Comparison of ENCODE assay signal across 20 cellular contexts in genomic region chr22:24188705-24189248, GRCh38. TPM values are rescaled to one million over a fixed set of nuclear protein-coding genes. Genes with fewer than 3 reads are reported as not detected.
DNase-seq lines count a peak whose midpoint lies in the region; ATAC-seq and TF ChIP-seq lines count a peak whose summit lies in the region.
"Had no signal": no experiment of that assay in that cellular context is flagged by ENCODE, and none has a peak within 500 bp of the region (broad histone marks: within the 10 kb centered on the region; RNA-seq: fewer than 3 reads in every experiment).

No MANE protein-coding gene starts in this region.

- POLR2A ChIA-PET in PC-3 (lab: Charles Lee; ENCODE audit: unreplicated experiment) = no interaction called here
- POLR2A ChIA-PET in activated CD4-positive, alpha-beta T cell treated with anti-CD3 and anti-CD28 coated beads for 36 hours (lab: Charles Lee) = no interaction called here

- H4K91ac ChIP-seq in trophoblast cell (ENCODE audit: low read depth, low read length) = no peak overlapping the region

- 76% methylated on average over 16 of the region's 17 CpGs for WGBS in mammary epithelial cell (ENCODE audit: low coverage, missing lambda C conversion rate)
- no CpG with 5 or more reads among the region's 17 CpGs for WGBS in trophoblast cell (ENCODE audit: extremely low coverage, insufficient coverage, insufficient read length)

- intact Hi-C loops in PC-3 (cut with micrococcal nuclease) (loop anchor here (2.0 kb wide), 1 partner anchor 58 kb away; no protein-coding TSS in a partner anchor), mammary epithelial cell (cut with micrococcal nuclease) (loop anchor here (1.0 to 10.0 kb wide), 4 partner anchors 43 to 334 kb away; partner anchors contain the start of gene MIF)
- intact Hi-C loops in activated CD4-positive, alpha-beta T cell treated with anti-CD3 and anti-CD28 coated beads for 36 hours (cut with DNase I, micrococcal nuclease) = loop anchor here (1.0 to 10.0 kb wide), 4 partner anchors 59 to 339 kb away; partner anchors contain the start of gene ADORA2A (in 1 of the 2)

- H3K9me3 ChIP-seq in PC-3 (ENCODE audit: low read length) (no peaks in the 10 kb centered on the region), mammary epithelial cell (replicated peaks; ENCODE audit: insufficient read depth, low read length) (no peaks in the 10 kb centered on the region), trophoblast cell (ENCODE audit: insufficient read depth, low read depth, low read length) (peaks cover 1% of the 10 kb centered on the region)
- H3K9me3 ChIP-seq: colonic mucosa, esophagus muscularis mucosa, gastroesophageal sphincter had no signal

- no peak overlapping the region for H4K8ac ChIP-seq in trophoblast cell (ENCODE audit: low read depth, low read length)

- H4K20me1 ChIP-seq in PC-3 (ENCODE audit: low read length) (no peaks in the 10 kb centered on the region), mammary epithelial cell (ENCODE audit: insufficient read depth, low read length) (no peaks in the 10 kb centered on the region)

- no peak overlapping the region for H3K9ac ChIP-seq in PC-3 (ENCODE audit: low read length)
- H3K9ac ChIP-seq in mammary epithelial cell (ENCODE audit: insufficient read depth, low read length) = no peak overlapping the region
- H3K9ac ChIP-seq in trophoblast cell (ENCODE audit: low read length) = no peak overlapping the region

- no peaks in the 10 kb centered on the region for H3K36me3 ChIP-seq in PC-3 (ENCODE audit: low read depth, low read length)
- H3K36me3 ChIP-seq in mammary epithelial cell (ENCODE audit: insufficient read depth, low read length) = no peaks in the 10 kb centered on the region
- peaks cover 2 to 6% of the 10 kb centered on the region in 2 experiments for H3K36me3 ChIP-seq in trophoblast cell (ENCODE audit: control insufficient read depth in 1 of 2, insufficient read depth in 2 of 2, low read length in 2 of 2)
- H3K36me3 ChIP-seq: colonic mucosa had no signal

- no peak overlapping the region for H4K12ac ChIP-seq in trophoblast cell (ENCODE audit: low read depth, low read length)

- H3K4me3 ChIP-seq in PC-3 (ENCODE audit: low read length) (no peak overlapping the region), mammary epithelial cell (replicated peaks in 1 of 3; ENCODE audit: insufficient read depth in 1 of 3, low read depth in 2 of 3, low read length in 3 of 3) (no peak overlapping the region), trophoblast cell (ENCODE audit: low read depth, low read length) (no peak overlapping the region)
- H3K4me3 ChIP-seq: colonic mucosa, esophagus muscularis mucosa, gastroesophageal sphincter had no signal

- no peak; the same call in 1 of the 2 replicates for ATAC-seq in PC-3
- no peak for ATAC-seq in HG02840 (IDR thresholded peaks at IDR 0.05; ENCODE audit: low FRiP score, unreplicated experiment)
- no peak for ATAC-seq in HG03280 (IDR thresholded peaks at IDR 0.05; ENCODE audit: unreplicated experiment)
- ATAC-seq in activated CD4-positive, alpha-beta T cell treated with anti-CD3 and anti-CD28 coated beads for 36 hours = no peak

- H3K4me1 ChIP-seq in PC-3 (ENCODE audit: insufficient read depth, low read length) = peaks cover 9% of the 10 kb centered on the region
- H3K4me1 ChIP-seq in mammary epithelial cell (ENCODE audit: insufficient read depth, low read length) = peaks cover 28% of the 10 kb centered on the region
- peaks cover 16 to 20% of the 10 kb centered on the region in 2 experiments for H3K4me1 ChIP-seq in trophoblast cell (ENCODE audit: control insufficient read depth in 1 of 2, insufficient read depth in 2 of 2, low read length in 2 of 2)
- H3K4me1 ChIP-seq: colonic mucosa had no signal

- peak overlapping the region; percentile 33 for H2BK12ac ChIP-seq in trophoblast cell (ENCODE audit: low read length)

- no peak overlapping the region for H3K27ac Mint-ChIP-seq in activated CD4-positive, alpha-beta T cell treated with anti-CD3 and anti-CD28 coated beads for 36 hours
- H3K27ac Mint-ChIP-seq: activated T-cell treated with anti-CD3 and anti-CD28 coated beads, Interleukin-2, amount 50 U/mL, for 24 hours; endodermal cell had no signal

- H3K27ac ChIP-seq in PC-3 (ENCODE audit: low read length) = no peak overlapping the region
- H3K27ac ChIP-seq in mammary epithelial cell (ENCODE audit: insufficient read depth, low read depth, low read length) = no peak overlapping the region
- H3K27ac ChIP-seq in trophoblast cell (ENCODE audit: low read depth, low read length) = no peak overlapping the region
- H3K27ac ChIP-seq: colonic mucosa, esophagus muscularis mucosa, gastroesophageal sphincter had no signal

- 0 out of 2 replicates have a peak overlapping the region, but pooled peaks have one; percentile 60 for H3K4me2 ChIP-seq in PC-3 (ENCODE audit: low read length)
- peak overlapping the region; percentile 69 for H3K4me2 ChIP-seq in mammary epithelial cell (ENCODE audit: insufficient read depth, low read depth, low read length)
- no peak overlapping the region for H3K4me2 ChIP-seq in trophoblast cell (ENCODE audit: low read length)

- no peak overlapping the region for H2BK5ac ChIP-seq in trophoblast cell (ENCODE audit: low read depth, low read length, poor library complexity)

- H2AFZ ChIP-seq in PC-3 (ENCODE audit: low read length) (0 out of 2 replicates have a peak overlapping the region, but pooled peaks have one; percentile 81), mammary epithelial cell (ENCODE audit: low read depth, low read length) (peak overlapping the region; percentile 88), trophoblast cell (ENCODE audit: insufficient read depth, low read length, poor library complexity) (no peak overlapping the region)

- CTCF ChIA-PET in PC-3 (lab: Charles Lee) (interaction anchor here (0.6 kb wide), 2 partner anchors 59 to 336 kb away, joined by 6 to 10 read pairs; no protein-coding TSS in a partner anchor), mammary epithelial cell (lab: Charles Lee; ENCODE audit: low non-redundant PET) (interaction anchor here (0.6 to 1.5 kb wide), 4 partner anchors 42 to 198 kb away, joined by 3 to 17 read pairs (median 7); no protein-coding TSS in a partner anchor)
- CTCF ChIA-PET in activated CD4-positive, alpha-beta T cell treated with anti-CD3 and anti-CD28 coated beads for 36 hours (lab: Charles Lee) = interaction anchor here (0.7 kb wide), 2 partner anchors 41 to 337 kb away, joined by 3 to 4 read pairs; no protein-coding TSS in a partner anchor

- no peak overlapping the region for H3K4ac ChIP-seq in trophoblast cell (ENCODE audit: low read depth, low read length)

- H3K79me2 ChIP-seq in PC-3 (ENCODE audit: low read length) (no peaks in the 10 kb centered on the region), mammary epithelial cell (ENCODE audit: insufficient read depth, low read length) (no peaks in the 10 kb centered on the region), trophoblast cell (ENCODE audit: control insufficient read depth, insufficient read depth, low read length, poor library complexity) (no peaks in the 10 kb centered on the region)

- H2AK5ac ChIP-seq in trophoblast cell (ENCODE audit: low read length) = peak overlapping the region; percentile 55

- no peaks in the 10 kb centered on the region for H3K9me2 ChIP-seq in PC-3 (replicated peaks; ENCODE audit: low read length)

- H3K36me3 Mint-ChIP-seq in activated CD4-positive, alpha-beta T cell treated with anti-CD3 and anti-CD28 coated beads for 36 hours (ENCODE audit: low read depth) = no peaks in the 10 kb centered on the region

- no peaks in the 10 kb centered on the region for H3K27me3 ChIP-seq in PC-3 (ENCODE audit: low read length)
- H3K27me3 ChIP-seq in mammary epithelial cell (ENCODE audit: insufficient read depth, low read length) = no peaks in the 10 kb centered on the region
- H3K27me3 ChIP-seq in trophoblast cell (ENCODE audit: insufficient read depth, low read length) = no peaks in the 10 kb centered on the region
- H3K27me3 ChIP-seq: colonic mucosa, esophagus muscularis mucosa, gastroesophageal sphincter had no signal

- dilution Hi-C loops in mammary epithelial cell (cut with HindIII; ENCODE audit: low sequenced_read_pairs) = no loop called here

- peaks cover 18% of the 10 kb centered on the region for H3K79me1 ChIP-seq in trophoblast cell (ENCODE audit: low read length)

- no peak overlapping the region for H2BK120ac ChIP-seq in trophoblast cell (ENCODE audit: insufficient read depth, low read length, poor library complexity)

- H3F3A ChIP-seq in PC-3 (ENCODE audit: low read length, unreplicated experiment) = no peaks in the 10 kb centered on the region

- H3K18ac ChIP-seq in trophoblast cell (ENCODE audit: low read length) = no peak overlapping the region

- BruUV-seq in PC-3 (replicated peaks; lab: Mats Ljungman, UMichigan) (no TSS peak), mammary epithelial cell (replicated peaks; lab: Mats Ljungman, UMichigan) (no TSS peak)

- H3K4me3 Mint-ChIP-seq in activated CD4-positive, alpha-beta T cell treated with anti-CD3 and anti-CD28 coated beads for 36 hours = no peak overlapping the region
- H3K4me3 Mint-ChIP-seq: activated T-cell treated with anti-CD3 and anti-CD28 coated beads, Interleukin-2, amount 50 U/mL, for 24 hours; endodermal cell had no signal

- no peaks in the 10 kb centered on the region for H3K27me3 Mint-ChIP-seq in activated CD4-positive, alpha-beta T cell treated with anti-CD3 and anti-CD28 coated beads for 36 hours
- H3K27me3 Mint-ChIP-seq: activated T-cell treated with anti-CD3 and anti-CD28 coated beads, Interleukin-2, amount 50 U/mL, for 24 hours had no signal

- H3K9me3 Mint-ChIP-seq in activated CD4-positive, alpha-beta T cell treated with anti-CD3 and anti-CD28 coated beads for 36 hours (ENCODE audit: low read depth) = no peaks in the 10 kb centered on the region
- H3K9me3 Mint-ChIP-seq: activated T-cell treated with anti-CD3 and anti-CD28 coated beads, Interleukin-2, amount 50 U/mL, for 24 hours; endodermal cell had no signal

- H3K14ac ChIP-seq in trophoblast cell (ENCODE audit: low read length) = no peak overlapping the region

- in situ Hi-C loops in mammary epithelial cell (cut with MboI; ENCODE audit: low sequenced_read_pairs in 2 of 2) = no loop called here

- no peak for TF ChIP-seq CTCF in PC-3 (conservative IDR thresholded peaks at IDR 0.05; ENCODE audit: low read depth, low read length)
- no peak for TF ChIP-seq CTCF in mammary epithelial cell (conservative IDR thresholded peaks at IDR 0.05 in 1 of 2, IDR thresholded peaks at IDR 0.05 in 1 of 2; ENCODE audit: extremely low read depth in 1 of 2, insufficient read depth in 1 of 2, low read depth in 1 of 2, low read length in 2 of 2)

- DNase-seq in 8988T (peak; percentile 20), PC-3 (no peak), mammary epithelial cell (peak; percentile 14), trophoblast cell (no peak), NCI-H187 treated with DMSO at 0.1 percent for 48 hours (lab: John Stamatoyannopoulos, UW) (no peak)
- no peak for DNase-seq in activated CD4-positive, alpha-beta T cell treated with anti-CD3 and anti-CD28 coated beads for 36 hours
- DNase-seq: ACHN; activated T-cell treated with anti-CD3 and anti-CD28 coated beads, Interleukin-2, amount 50 U/mL, for 24 hours; amniotic stem cell; DMS79; NCI-H748 treated with DMSO at 0.1 percent for 48 hours; stimulated activated naive CD8-positive, alpha-beta T cell treated with anti-CD3 and anti-CD28 coated beads, Interleukin-15, Interleukin-2, amounts not matched to agents 100 U/mL and 50 U/mL, for 24 hours had no signal

- H3K4me1 Mint-ChIP-seq in activated CD4-positive, alpha-beta T cell treated with anti-CD3 and anti-CD28 coated beads for 36 hours = no peaks in the 10 kb centered on the region
- H3K4me1 Mint-ChIP-seq: endodermal cell had no signal

- no peak overlapping the region for H3K23ac ChIP-seq in trophoblast cell (ENCODE audit: low read length)

RNA-seq across cellular contexts. Expression of gene SUSD2, which starts 7.5 kb away (rescaled TPM):
- total RNA-seq in PC-3 (2014; rRNA removed) (1.3 and 1.6 TPM in 2 replicates), mammary epithelial cell (1 to 10 TPM; 1.0 to 2.8 TPM)
- polyA plus RNA-seq in mammary epithelial cell = 0.22 TPM
- 0.10 TPM for polyA minus RNA-seq in mammary epithelial cell
- 36.0 and 40.8 TPM in 2 replicates for polyA plus RNA-seq in trophoblast cell (2013)
- under 1 TPM; 0.65 to 0.80 TPM for total RNA-seq in activated CD4-positive, alpha-beta T cell treated with anti-CD3 and anti-CD28 coated beads for 36 hours

RNA-seq across cellular contexts. Expression of gene GGT5, which starts 56.1 kb away (rescaled TPM):
- total RNA-seq in PC-3 (2014; rRNA removed) = 0.04 and 0.12 TPM in 2 replicates
- total RNA-seq in mammary epithelial cell = under 1 TPM in 1 of 2 donors, not detected in 1; under 0.01 TPM
- 0.05 TPM for polyA plus RNA-seq in mammary epithelial cell
- polyA minus RNA-seq in mammary epithelial cell = not detected
- 8.2 and 9.1 TPM in 2 replicates for polyA plus RNA-seq in trophoblast cell (2013)
- total RNA-seq in activated CD4-positive, alpha-beta T cell treated with anti-CD3 and anti-CD28 coated beads for 36 hours = under 1 TPM in 1 of 2 experiments, not detected in 1; 0.04 TPM
- total RNA-seq: bronchial epithelial cell, H1 had no signal

Comparison
In these comparisons a context has a peak if more than half of its experiments do, and no peak if none do; other contexts are left out.
1. DNase-seq: peak in 8988T (single experiment) and mammary epithelial cell (single experiment); none in PC-3 (single experiment), trophoblast cell (0 of 2), activated CD4-positive, alpha-beta T cell treated with anti-CD3 and anti-CD28 coated beads for 36 hours (single experiment) and NCI-H187 treated with DMSO at 0.1 percent for 48 hours (single experiment).